4 cellular contexts compared by ENCODE assay signal in genomic region chr22:21580623-21581007, GRCh38. TPM values are rescaled to one million over a fixed set of nuclear protein-coding genes. Genes with fewer than 3 reads are reported as not detected.
"Had no signal": no experiment of that assay in that cellular context is flagged by ENCODE, and none has a peak within 500 bp of the region (broad histone marks: within the 10 kb centered on the region; RNA-seq: fewer than 3 reads in every experiment).

No MANE protein-coding gene starts in this region.

RNA-seq across cellular contexts. Expression of gene RIMBP3C, which starts 29.4 kb away (rescaled TPM):
- total RNA-seq: Right ventricle myocardium inferior, RPMI7951 had no signal

RNA-seq across cellular contexts. Expression of gene CCDC116, which starts 51.9 kb away (rescaled TPM):
- total RNA-seq: NCI-H460, SK-MEL-5 had no signal
